In the genomic region with DNA sequence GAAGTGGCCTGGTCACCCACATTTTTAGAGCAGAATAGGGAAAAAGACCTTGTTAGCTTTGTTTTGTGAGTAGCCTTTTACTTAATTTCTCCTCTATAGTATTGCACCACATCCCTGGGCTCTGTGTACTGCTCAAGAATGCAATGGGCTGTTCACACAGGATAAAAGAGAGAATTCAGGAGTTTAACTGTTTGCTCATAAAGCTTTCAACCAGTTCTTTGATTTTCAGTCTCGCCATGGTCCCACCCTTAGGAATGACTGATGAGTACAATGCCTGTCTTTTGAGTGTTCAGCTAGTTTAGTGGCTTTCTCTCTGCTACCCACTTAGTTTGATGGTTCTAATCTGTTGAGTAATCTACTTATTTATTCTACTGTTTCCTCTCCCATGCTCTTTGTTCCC, we compare ENCODE assay signal across 20 cellular contexts.
A peak's percentile ranks its signal among the peaks of the same experiment; 100 is the strongest.
DNase-seq lines count a peak whose midpoint lies in the region; ATAC-seq and TF ChIP-seq lines count a peak whose summit lies in the region.
"Had no signal": no experiment of that assay in that cellular context is flagged by ENCODE, and none has a peak within 500 bp of the region (broad histone marks: within the 10 kb centered on the region; RNA-seq: fewer than 3 reads in every experiment).

No MANE protein-coding gene starts in this region.

- H3K27me3 Mint-ChIP-seq in chondrocyte (ENCODE audit: low read depth), result peaks cover 9% of the 10 kb centered on the region

- H3K4me3 ChIP-seq in neuron (ENCODE audit: low read length), result no peak overlapping the region
- H3K4me3 ChIP-seq: A549 had no signal

- peaks cover 6% of the 10 kb centered on the region for H3K4me1 ChIP-seq in neuron (ENCODE audit: insufficient read depth, low read length)
- H3K4me1 ChIP-seq: A549 had no signal

- no peaks in the 10 kb centered on the region for H3K36me3 ChIP-seq in neuron (ENCODE audit: insufficient read depth, low read length)

- no peaks in the 10 kb centered on the region for H3K36me3 Mint-ChIP-seq in chondrocyte (ENCODE audit: low read depth)

- TF ChIP-seq CTCF in chondrocyte (IDR thresholded peaks at IDR 0.05), result no peak

- DNase-seq in ELF-1 (ENCODE audit: low read depth, low spot score) (peak; percentile 2), SW480 (ENCODE audit: low spot score) (peak; percentile 11), foreskin melanocyte (peak; percentile 2), chondrocyte (ENCODE audit: low spot score) (no peak)
- DNase-seq: C1 segment of cervical spinal cord; GF-D8; H7; KBM-7; NCI-H1048; NCI-H1436 treated with DMSO at 0.1 percent for 48 hours; NCI-H2029 treated with DMSO at 0.1 percent for 48 hours; NCI-H2171 treated with DMSO at 0.1 percent for 48 hours; NCI-H446 treated with DMSO at 0.1 percent for 48 hours; NK-92 treated with Interleukin-12 subunit alpha and Interleukin-12 subunit beta, amount 100 ng/mL, for 24 hours; RPMI8226; SIG-M5 had no signal

- H3K9me3 ChIP-seq in neuron (ENCODE audit: low read length), result no peaks in the 10 kb centered on the region
- H3K9me3 ChIP-seq: A549 had no signal

- H3K4me3 Mint-ChIP-seq in chondrocyte (ENCODE audit: unreplicated experiment), result no peak overlapping the region

- H3K27ac Mint-ChIP-seq in chondrocyte (ENCODE audit: unreplicated experiment), result no peak overlapping the region

- H2AFZ ChIP-seq in neuron (ENCODE audit: low read depth, low read length), result peak overlapping the region; percentile 55

- H3K9me3 Mint-ChIP-seq in chondrocyte (ENCODE audit: low read depth), result peaks cover 2% of the 10 kb centered on the region

- no peaks in the 10 kb centered on the region for H3K4me1 Mint-ChIP-seq in chondrocyte (ENCODE audit: low read depth)

- H3K27me3 ChIP-seq in neuron (ENCODE audit: insufficient read depth, low read length), result no peaks in the 10 kb centered on the region

- ATAC-seq in HG03442 (IDR thresholded peaks at IDR 0.05; ENCODE audit: unreplicated experiment) (no peak), GM19328 (IDR thresholded peaks at IDR 0.05; ENCODE audit: unreplicated experiment) (no peak)
- ATAC-seq: A549 had no signal
